30 cellular contexts compared by ENCODE assay signal in the genomic region with DNA sequence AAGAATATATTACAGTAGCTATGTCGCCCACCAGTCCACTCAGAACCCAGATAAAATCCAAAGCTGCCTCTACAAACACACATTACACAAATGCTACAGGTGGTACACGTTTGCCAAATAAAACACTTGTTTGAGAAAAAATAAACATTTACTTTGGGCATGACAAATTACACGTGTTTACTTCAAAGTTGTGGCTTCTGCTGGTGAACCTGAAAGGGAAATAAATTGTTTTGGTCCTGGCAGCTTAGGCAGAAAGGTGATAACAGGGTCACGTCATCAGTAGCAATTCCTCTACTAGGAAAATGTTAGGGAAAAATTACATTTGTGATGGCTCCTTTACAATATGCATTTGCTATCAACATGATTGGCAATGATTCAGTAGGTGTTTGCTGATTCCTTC.
"Had no signal": no experiment of that assay in that cellular context is flagged by ENCODE, and none has a peak within 500 bp of the region (broad histone marks: within the 10 kb centered on the region; RNA-seq: fewer than 3 reads in every experiment).

No MANE protein-coding gene starts in this region.

- H3K9me3 Mint-ChIP-seq: memory B cell; mesothelial cell of epicardium; naive B cell; natural killer cell treated with Interleukin-12 subunit alpha and Interleukin-12 subunit beta and Interleukin-15 and Interleukin-18, amount 100 ng/mL, for 72 hours; neural crest cell; stimulated activated effector memory CD8-positive, alpha-beta T cell treated with anti-CD3 and anti-CD28 coated beads, Interleukin-12 subunit alpha, Interleukin-12 subunit beta, amount 100 ng/mL, for 72 hours had no signal

- H3K36me3 ChIP-seq: esophagus muscularis mucosa, lower lobe of right lung, neutrophil, prostate gland, right atrium auricular region, sigmoid colon, stomach, thyroid gland, vagina had no signal

- DNase-seq: cortex of kidney; foreskin keratinocyte; hypothalamus; immature natural killer cell; islet precursor cell; kidney glomerular epithelial cell; left colon; left ventricle myocardium superior; lower lobe of right lung; mucosa of descending colon; naive B cell; sigmoid colon; stimulated activated CD4-positive, alpha-beta T cell treated with anti-CD3 and anti-CD28 coated beads, Interleukin-2, amount 100 ng/mL, for 24 hours; stimulated activated CD4-positive, alpha-beta T cell treated with anti-CD3 and anti-CD28 coated beads, Interleukin-4, amount 100 ng/mL, for 24 hours; stimulated activated naive CD4-positive, alpha-beta T cell treated with Interleukin-2 at 50 U/mL for 16 hours; stomach; thyroid gland; trophoblast cell had no signal

- H3K4me1 Mint-ChIP-seq: immature natural killer cell; memory B cell; naive B cell; stimulated activated effector memory CD8-positive, alpha-beta T cell treated with anti-CD3 and anti-CD28 coated beads, Interleukin-12 subunit alpha, Interleukin-12 subunit beta, amount 100 ng/mL, for 72 hours had no signal

- H3K4me3 Mint-ChIP-seq: immature natural killer cell; memory B cell; mesothelial cell of epicardium; naive B cell; natural killer cell treated with Interleukin-12 subunit alpha and Interleukin-12 subunit beta and Interleukin-15 and Interleukin-18, amount 100 ng/mL, for 72 hours; neural crest cell; stimulated activated effector memory CD8-positive, alpha-beta T cell treated with anti-CD3 and anti-CD28 coated beads, Interleukin-12 subunit alpha, Interleukin-12 subunit beta, amount 100 ng/mL, for 72 hours had no signal

- H3K79me2 ChIP-seq: parathyroid adenoma had no signal

- H3K36me3 Mint-ChIP-seq: immature natural killer cell; memory B cell; mesothelial cell of epicardium; naive B cell; natural killer cell treated with Interleukin-12 subunit alpha and Interleukin-12 subunit beta and Interleukin-15 and Interleukin-18, amount 100 ng/mL, for 72 hours; stimulated activated effector memory CD8-positive, alpha-beta T cell treated with anti-CD3 and anti-CD28 coated beads, Interleukin-12 subunit alpha, Interleukin-12 subunit beta, amount 100 ng/mL, for 72 hours had no signal

- H3K27me3 ChIP-seq: esophagus muscularis mucosa, foreskin keratinocyte, neutrophil, right atrium auricular region, sigmoid colon, stomach, thyroid gland, vagina had no signal

- H3K27ac Mint-ChIP-seq: immature natural killer cell; memory B cell; mesothelial cell of epicardium; naive B cell; natural killer cell treated with Interleukin-12 subunit alpha and Interleukin-12 subunit beta and Interleukin-15 and Interleukin-18, amount 100 ng/mL, for 72 hours; stimulated activated effector memory CD8-positive, alpha-beta T cell treated with anti-CD3 and anti-CD28 coated beads, Interleukin-12 subunit alpha, Interleukin-12 subunit beta, amount 100 ng/mL, for 72 hours had no signal

- H2AFZ ChIP-seq: parathyroid adenoma had no signal

- H3K4me3 ChIP-seq: esophagus muscularis mucosa, lower lobe of right lung, mucosa of descending colon, prostate gland, right atrium auricular region, sigmoid colon, stomach, thyroid gland, vagina had no signal

- H3K27ac ChIP-seq: esophagus muscularis mucosa, foreskin keratinocyte, lower lobe of right lung, neutrophil, parathyroid adenoma, prostate gland, right atrium auricular region, sigmoid colon, stomach, thyroid gland, vagina had no signal

- H3K9ac ChIP-seq: parathyroid adenoma had no signal

- ATAC-seq: foreskin keratinocyte; left colon; left ventricle myocardium superior; lower lobe of right lung; mucosa of descending colon; natural killer cell treated with Interleukin-12 subunit alpha and Interleukin-12 subunit beta and Interleukin-15 and Interleukin-18, amount 100 ng/mL, for 72 hours; stimulated activated effector memory CD8-positive, alpha-beta T cell treated with anti-CD3 and anti-CD28 coated beads, Interleukin-12 subunit alpha, Interleukin-12 subunit beta, amount 100 ng/mL, for 72 hours had no signal

- H3K27me3 Mint-ChIP-seq: memory B cell; naive B cell; natural killer cell treated with Interleukin-12 subunit alpha and Interleukin-12 subunit beta and Interleukin-15 and Interleukin-18, amount 100 ng/mL, for 72 hours had no signal

- H3K9me3 ChIP-seq: esophagus muscularis mucosa, lower lobe of right lung, mucosa of descending colon, neutrophil, prostate gland, right atrium auricular region, sigmoid colon, stomach, thyroid gland, vagina had no signal

- FAIRE-seq: endothelial cell of umbilical vein had no signal

- H3K4me1 ChIP-seq: lower lobe of right lung, parathyroid adenoma, prostate gland, right atrium auricular region, stomach, thyroid gland, vagina had no signal
